In genomic region chr6:11738681-11739375, GRCh38 we compare ENCODE assay signal across 1 cellular context.
TF ChIP-seq lines count a peak whose summit lies in the region.

No MANE protein-coding gene starts in this region.

TF ChIP-seq in H1, 55 proteins besides CTCF, POLR2A, EP300 and RAD21:
- no peak for TF ChIP-seq SP4 (IDR thresholded peaks at IDR 0.05; ENCODE audit: low read length)
- no peak for TF ChIP-seq EZH2 (IDR thresholded peaks at IDR 0.05; ENCODE audit: low read depth, low read length, severe bottlenecking)
- TF ChIP-seq BACH1 (IDR thresholded peaks at IDR 0.05; ENCODE audit: low read length), result no peak
- TF ChIP-seq TAF1 (IDR thresholded peaks at IDR 0.05; ENCODE audit: low read depth, low read length), result no peak
- TF ChIP-seq JUN (IDR thresholded peaks at IDR 0.05; ENCODE audit: low read depth, low read length), result no peak
- no peak for TF ChIP-seq NANOG (IDR thresholded peaks at IDR 0.05; ENCODE audit: insufficient read depth, low read depth, low read length, poor library complexity, severe bottlenecking)
- no peak for TF ChIP-seq HDAC6 (IDR thresholded peaks at IDR 0.05; ENCODE audit: low read depth, low read length)
- TF ChIP-seq CEBPB (IDR thresholded peaks at IDR 0.05; ENCODE audit: low read depth, low read length), result 0 out of 2 replicates have a peak, but pooled peaks have one; percentile 29
- no peak for TF ChIP-seq PHF8 (conservative IDR thresholded peaks at IDR 0.05; ENCODE audit: low read depth, low read length)
